ENCODE assay signal across 14 cellular contexts in genomic region chr5:57450991-57451876, GRCh38. TPM values are rescaled to one million over a fixed set of nuclear protein-coding genes. Genes with fewer than 3 reads are reported as not detected.
DNase-seq lines count a peak whose midpoint lies in the region; ATAC-seq and TF ChIP-seq lines count a peak whose summit lies in the region.
"Had no signal": no experiment of that assay in that cellular context is flagged by ENCODE, and none has a peak within 500 bp of the region (broad histone marks: within the 10 kb centered on the region; RNA-seq: fewer than 3 reads in every experiment).

No MANE protein-coding gene starts in this region.

- peak; percentile 39 for DNase-seq in DMS153 treated with DMSO at 0.1 percent for 48 hours (lab: John Stamatoyannopoulos, UW; ENCODE audit: unreplicated experiment)
- peak; percentile 84 for DNase-seq in NCI-H446 treated with DMSO at 0.1 percent for 48 hours (lab: John Stamatoyannopoulos, UW)
- peak; percentile 76 for DNase-seq in dermis blood vessel endothelial cell
- no peak for DNase-seq in osteocyte (ENCODE audit: extremely low spot score, unreplicated experiment)
- no peak for DNase-seq in SIG-M5 treated with dmso at 0.1 percent for 504 hours (lab: John Stamatoyannopoulos, UW; ENCODE audit: unreplicated experiment)
- DNase-seq in GDM1 (lab: John Stamatoyannopoulos, UW), result no peak
- DNase-seq: foreskin melanocyte, GM23248 had no signal

- TF ChIP-seq CTCF in osteocyte (IDR thresholded peaks at IDR 0.05), result no peak

- H3K36me3 Mint-ChIP-seq in osteocyte (ENCODE audit: unreplicated experiment), result no peaks in the 10 kb centered on the region
- H3K36me3 Mint-ChIP-seq: activated naive CD8-positive, alpha-beta T cell had no signal

- peaks cover 9% of the 10 kb centered on the region for H3K9me3 Mint-ChIP-seq in osteocyte (ENCODE audit: unreplicated experiment)
- H3K9me3 Mint-ChIP-seq: stimulated activated naive CD8-positive, alpha-beta T cell treated with anti-CD3 and anti-CD28 coated beads, Interleukin-15, Interleukin-2, amounts not matched to agents 100 ng/mL and 50 ng/mL, for 24 hours had no signal

- H3K4me1 Mint-ChIP-seq in osteocyte (ENCODE audit: unreplicated experiment), result peaks cover 76% of the 10 kb centered on the region

- peak overlapping the region; percentile 88 for H3K27ac Mint-ChIP-seq in osteocyte (ENCODE audit: unreplicated experiment)
- H3K27ac Mint-ChIP-seq: activated naive CD8-positive, alpha-beta T cell; stimulated activated naive CD8-positive, alpha-beta T cell treated with anti-CD3 and anti-CD28 coated beads, Interleukin-15, Interleukin-2, amounts not matched to agents 100 ng/mL and 50 ng/mL, for 24 hours had no signal

- H3K4me3 Mint-ChIP-seq in osteocyte (ENCODE audit: unreplicated experiment), result no peak overlapping the region
- H3K4me3 Mint-ChIP-seq: activated naive CD8-positive, alpha-beta T cell; stimulated activated naive CD8-positive, alpha-beta T cell treated with anti-CD3 and anti-CD28 coated beads, Interleukin-15, Interleukin-2, amounts not matched to agents 100 ng/mL and 50 ng/mL, for 24 hours had no signal

- H3K27me3 Mint-ChIP-seq in osteocyte (ENCODE audit: unreplicated experiment), result no peaks in the 10 kb centered on the region
- H3K27me3 Mint-ChIP-seq: activated naive CD8-positive, alpha-beta T cell; stimulated activated naive CD8-positive, alpha-beta T cell treated with anti-CD3 and anti-CD28 coated beads, Interleukin-15, Interleukin-2, amounts not matched to agents 100 ng/mL and 50 ng/mL, for 24 hours had no signal

- ATAC-seq in HG02798 (IDR thresholded peaks at IDR 0.05; ENCODE audit: poor library complexity, unreplicated experiment), result no peak
- no peak for ATAC-seq in GM21619 (IDR thresholded peaks at IDR 0.05; ENCODE audit: unreplicated experiment)
- ATAC-seq: activated CD4-positive, CD25-positive, alpha-beta regulatory T cell treated with anti-CD3 and anti-CD28 coated beads, Interleukin-2, amount 50 U/mL, for 24 hours had no signal

RNA-seq across cellular contexts. Expression of gene ACTBL2, which starts 31.4 kb away (rescaled TPM):
- 0.05 and 0.17 TPM in 2 replicates for total RNA-seq in dermis blood vessel endothelial cell
- total RNA-seq in osteocyte, result not detected in 2 replicates
- total RNA-seq: mononuclear cell had no signal

Comparison
In these comparisons a context has a peak if more than half of its experiments do, and no peak if none do; other contexts are left out.
1. DNase-seq: peak in DMS153 treated with DMSO at 0.1 percent for 48 hours (single experiment), NCI-H446 treated with DMSO at 0.1 percent for 48 hours (single experiment) and dermis blood vessel endothelial cell (single experiment); none in osteocyte (single experiment), SIG-M5 treated with dmso at 0.1 percent for 504 hours (single experiment) and GDM1 (single experiment).